ENCODE assay signal across 8 cellular contexts in genomic region chr4:183098080-183098722, GRCh38. TPM values are rescaled to one million over a fixed set of nuclear protein-coding genes. Genes with fewer than 3 reads are reported as not detected.
DNase-seq lines count a peak whose midpoint lies in the region; ATAC-seq and TF ChIP-seq lines count a peak whose summit lies in the region.

No MANE protein-coding gene starts in this region.

- WGBS in mesendoderm (ENCODE audit: extremely low coverage, insufficient coverage, low lambda C conversion rate) = no CpG with 5 or more reads among the region's 75 CpGs
- 0% methylated on average over 7 of the region's 75 CpGs; no CpG with 5 or more reads in 1 of the 2 donors for WGBS in thyroid gland, 2 donors

- TF ChIP-seq POLR2A in thyroid gland (IDR thresholded peaks at IDR 0.05) = no peak

- H3K36me3 ChIP-seq in mesendoderm (ENCODE audit: control insufficient read depth, insufficient read depth, low read length) (no peaks in the 10 kb centered on the region), thyroid gland (no peaks in the 10 kb centered on the region)

- H3K4me1 ChIP-seq in mesendoderm (ENCODE audit: control insufficient read depth, low read depth, low read length) (no peaks in the 10 kb centered on the region), thyroid gland (peaks cover 24 to 32% of the 10 kb centered on the region in 2 donors)

- H3K27me3 ChIP-seq in mesendoderm (ENCODE audit: insufficient read depth, low read length, poor library complexity) (no peaks in the 10 kb centered on the region), thyroid gland (no peaks in the 10 kb centered on the region)

- peak overlapping the region; percentile 100 for H4K8ac ChIP-seq in mesendoderm (ENCODE audit: low read depth, low read length)

- peak; percentile 31 to 35 for DNase-seq in activated CD4-positive, alpha-beta T cell treated with anti-CD3 and anti-CD28 coated beads, Interleukin-2, amount 50 U/mL, for 48 hours
- peak; percentile 69 for DNase-seq in endothelial cell (ENCODE audit: low spot score)
- DNase-seq in mesendoderm = no peak
- DNase-seq in thyroid gland = peak; percentile 59 to 60
- no peak for DNase-seq in LoVo (ENCODE audit: low spot score)
- no peak for DNase-seq in NK-92 treated with Interleukin-12 subunit alpha and Interleukin-12 subunit beta, amount 100 ng/mL, for 24 hours (lab: John Stamatoyannopoulos, UW)

- peaks cover 11% of the 10 kb centered on the region for H3K27me3 Mint-ChIP-seq in endothelial cell (ENCODE audit: unreplicated experiment)

- no peak overlapping the region for H3K27ac Mint-ChIP-seq in endothelial cell (ENCODE audit: unreplicated experiment)

- peak overlapping the region; percentile 14 for H2BK15ac ChIP-seq in mesendoderm (replicated peaks; ENCODE audit: low read depth)

- peak overlapping the region; percentile 96 for H3K56ac ChIP-seq in mesendoderm (ENCODE audit: low read length)

- peak overlapping the region; percentile 90 for H3K9ac ChIP-seq in mesendoderm (ENCODE audit: low read length)

- no peak overlapping the region for H2AK5ac ChIP-seq in mesendoderm (ENCODE audit: low read length)

- H3K27ac ChIP-seq in mesendoderm (ENCODE audit: low read depth, low read length) (peak overlapping the region; percentile 98), thyroid gland (peak overlapping the region; percentile 97 to 99 (median 98))

- no peak overlapping the region for H4K5ac ChIP-seq in mesendoderm (ENCODE audit: low read length)

- H2BK5ac ChIP-seq in mesendoderm (ENCODE audit: low read length) = peak overlapping the region; percentile 66

- peak overlapping the region; percentile 99 for H3K18ac ChIP-seq in mesendoderm (ENCODE audit: low read length)

- H3K9me3 Mint-ChIP-seq in endothelial cell (ENCODE audit: unreplicated experiment) = no peaks in the 10 kb centered on the region

- H3K79me2 ChIP-seq in mesendoderm (ENCODE audit: control insufficient read depth, insufficient read depth, low read length) = peaks cover 29% of the 10 kb centered on the region

- peak overlapping the region; percentile 44 for H3K4me2 ChIP-seq in mesendoderm (ENCODE audit: low read length)

- H3K9me3 ChIP-seq in thyroid gland = no peaks in the 10 kb centered on the region

- peak overlapping the region; percentile 90 for H3K4me3 Mint-ChIP-seq in endothelial cell (ENCODE audit: unreplicated experiment)

- peak overlapping the region; percentile 99 for H2BK120ac ChIP-seq in mesendoderm (ENCODE audit: low read depth, low read length)

- H3K4me1 Mint-ChIP-seq in endothelial cell (ENCODE audit: unreplicated experiment) = peaks cover 24% of the 10 kb centered on the region

- peak overlapping the region; percentile 46 for H3K4me3 ChIP-seq in mesendoderm (ENCODE audit: low read length)
- peak overlapping the region; percentile 21 to 85 (median 51) for H3K4me3 ChIP-seq in thyroid gland (replicated peaks in 1 of 3)

- intact Hi-C loops in thyroid gland (cut with DNase I) = no loop called here

- H3K23ac ChIP-seq in mesendoderm (ENCODE audit: low read length) = no peak overlapping the region

- H3K79me1 ChIP-seq in mesendoderm (ENCODE audit: low read length) = no peaks in the 10 kb centered on the region

- peak overlapping the region; percentile 99 for H3K4ac ChIP-seq in mesendoderm (ENCODE audit: low read depth, low read length)

- ATAC-seq in GM19035 (IDR thresholded peaks at IDR 0.05; ENCODE audit: unreplicated experiment) = peak; percentile 23
- ATAC-seq in HG03135 (IDR thresholded peaks at IDR 0.05; ENCODE audit: unreplicated experiment) = peak; percentile 36

- TF ChIP-seq CTCF in endothelial cell (IDR thresholded peaks at IDR 0.05; ENCODE audit: unreplicated experiment) (no peak), thyroid gland (IDR thresholded peaks at IDR 0.05) (no peak)

- H3K36me3 Mint-ChIP-seq in endothelial cell (ENCODE audit: low read depth, unreplicated experiment) = peaks cover 4% of the 10 kb centered on the region

RNA-seq across cellular contexts. Expression of gene WWC2, which starts 0.9 kb away (rescaled TPM):
- total RNA-seq in endothelial cell (ENCODE audit: unreplicated experiment) = 32.0 TPM
- polyA plus RNA-seq in mesendoderm (2013, experiment 1 of 2) = 44.3 TPM
- polyA plus RNA-seq in mesendoderm (2013, experiment 2 of 2) = 44.8 TPM
- 10 to 100 TPM; 44.6 to 87.4 (median 53.5) TPM for total RNA-seq in thyroid gland

Comparison
In these comparisons a context has a peak if more than half of its experiments do, and no peak if none do; other contexts are left out.
1. DNase-seq: peak in activated CD4-positive, alpha-beta T cell treated with anti-CD3 and anti-CD28 coated beads, Interleukin-2, amount 50 U/mL, for 48 hours (2 of 2), endothelial cell (single experiment) and thyroid gland (2 of 2); none in mesendoderm (single experiment), LoVo (single experiment) and NK-92 treated with Interleukin-12 subunit alpha and Interleukin-12 subunit beta, amount 100 ng/mL, for 24 hours (single experiment).